In the genomic region with DNA sequence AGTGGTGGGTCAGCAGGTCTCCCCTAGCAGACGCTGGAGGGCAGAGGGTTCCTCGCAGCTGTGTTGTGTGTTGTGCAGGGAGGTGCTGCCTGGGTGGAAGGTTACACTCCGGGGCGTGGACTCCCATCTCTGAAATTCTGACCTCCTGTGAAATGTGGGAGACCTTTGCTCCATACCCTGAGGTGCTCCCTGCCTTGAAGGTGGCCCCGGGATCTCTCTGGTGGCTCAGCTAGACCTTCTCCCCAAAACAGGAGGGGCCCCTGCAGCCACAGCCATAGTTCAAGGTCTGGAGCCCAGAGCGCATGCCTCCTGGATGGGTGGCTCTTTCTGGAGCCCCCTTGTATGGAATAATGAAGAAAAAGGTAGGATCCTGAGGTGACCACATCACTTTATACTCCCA, we compare ENCODE assay signal across 17 cellular contexts.
A peak's percentile ranks its signal among the peaks of the same experiment; 100 is the strongest.
DNase-seq lines count a peak whose midpoint lies in the region; ATAC-seq and TF ChIP-seq lines count a peak whose summit lies in the region.
"Had no signal": no experiment of that assay in that cellular context is flagged by ENCODE, and none has a peak within 500 bp of the region (broad histone marks: within the 10 kb centered on the region; RNA-seq: fewer than 3 reads in every experiment).

No MANE protein-coding gene starts in this region.

- no peaks in the 10 kb centered on the region for H3F3A ChIP-seq in neural progenitor cell (ENCODE audit: low read depth)

- no peak overlapping the region for H3K4me2 ChIP-seq in neural progenitor cell
- H3K4me2 ChIP-seq: GM23338 had no signal

- H3K27me3 ChIP-seq in WERI-Rb-1 (ENCODE audit: insufficient read depth, low read depth, severe bottlenecking) (peaks cover 98% of the 10 kb centered on the region), neural progenitor cell (no peaks in the 10 kb centered on the region), stomach (peaks cover 0 to 76% (median 4%) of the 10 kb centered on the region in 3 donors)

- 68 to 87% (median 74%) methylated on average over 1 to 6 of the region's 6 CpGs for WGBS in stomach, 5 donors

- H3K36me3 ChIP-seq in WERI-Rb-1 = no peaks in the 10 kb centered on the region
- no peaks in the 10 kb centered on the region for H3K36me3 ChIP-seq in neural progenitor cell
- no peaks in the 10 kb centered on the region for H3K36me3 ChIP-seq in stomach

- H3K4me1 Mint-ChIP-seq in chondrocyte (ENCODE audit: low read depth) = no peaks in the 10 kb centered on the region
- H3K4me1 Mint-ChIP-seq in neural progenitor cell = peaks cover 45% of the 10 kb centered on the region
- H3K4me1 Mint-ChIP-seq in T-cell = no peaks in the 10 kb centered on the region
- H3K4me1 Mint-ChIP-seq: CD4-positive, alpha-beta memory T cell; GM23338 had no signal

- H3K36me3 Mint-ChIP-seq in chondrocyte (ENCODE audit: low read depth) (no peaks in the 10 kb centered on the region), neural progenitor cell (no peaks in the 10 kb centered on the region), T-cell (no peaks in the 10 kb centered on the region)
- H3K36me3 Mint-ChIP-seq: CD4-positive, alpha-beta memory T cell had no signal

- H4K20me1 ChIP-seq in neural progenitor cell (ENCODE audit: low read depth) = no peaks in the 10 kb centered on the region

- TF ChIP-seq POLR2A in stomach (IDR thresholded peaks at IDR 0.05) = no peak

- H3K4me3 Mint-ChIP-seq in chondrocyte (ENCODE audit: unreplicated experiment) (no peak overlapping the region), neural progenitor cell (no peak overlapping the region), T-cell (no peak overlapping the region)
- H3K4me3 Mint-ChIP-seq: CD4-positive, alpha-beta memory T cell; GM23338; H9 had no signal

- DNase-seq in WERI-Rb-1 (peak; percentile 3), chondrocyte (ENCODE audit: low spot score) (peak; percentile 42), neural progenitor cell (ENCODE audit: low spot score) (no peak), stomach (peak; percentile 8), T-cell (no peak), iPS-NIHi11 (ENCODE audit: low spot score) (no peak)
- DNase-seq: C1 segment of cervical spinal cord; Calu3; CD4-positive, alpha-beta memory T cell; COR-L47; DMS153; DND-41; H9 had no signal

- intact Hi-C loops in stomach (cut with DNase I; ENCODE audit: low total_unique reads) = no loop called here

- H3K9me3 Mint-ChIP-seq in chondrocyte (ENCODE audit: low read depth) = no peaks in the 10 kb centered on the region
- no peaks in the 10 kb centered on the region for H3K9me3 Mint-ChIP-seq in neural progenitor cell
- no peaks in the 10 kb centered on the region for H3K9me3 Mint-ChIP-seq in T-cell
- H3K9me3 Mint-ChIP-seq: CD4-positive, alpha-beta memory T cell; GM23338; H9 had no signal

- no peak for ATAC-seq in GM21723 (IDR thresholded peaks at IDR 0.05; ENCODE audit: unreplicated experiment)
- no peak for ATAC-seq in T-cell (replicated peaks in 1 of 4)
- ATAC-seq in HG03135 (IDR thresholded peaks at IDR 0.05; ENCODE audit: unreplicated experiment) = no peak
- ATAC-seq: GM23338, HCT116 had no signal

- H3K79me2 ChIP-seq in neural progenitor cell (ENCODE audit: low read depth) = no peaks in the 10 kb centered on the region

- CTCF ChIA-PET in T-cell (lab: Charles Lee) = no interaction called here

- peaks cover 30% of the 10 kb centered on the region for H3K27me3 Mint-ChIP-seq in chondrocyte (ENCODE audit: low read depth)
- peaks cover 13% of the 10 kb centered on the region for H3K27me3 Mint-ChIP-seq in neural progenitor cell (ENCODE audit: insufficient read depth, low read depth)
- H3K27me3 Mint-ChIP-seq in T-cell = peaks cover 8 to 14% of the 10 kb centered on the region in 2 donors

- H3K27ac ChIP-seq in WERI-Rb-1 = no peak overlapping the region
- no peak overlapping the region for H3K27ac ChIP-seq in neural progenitor cell
- no peak overlapping the region for H3K27ac ChIP-seq in stomach

- H3K9me3 ChIP-seq in WERI-Rb-1 (ENCODE audit: severe bottlenecking) (no peaks in the 10 kb centered on the region), neural progenitor cell (ENCODE audit: low read depth) (no peaks in the 10 kb centered on the region), stomach (no peaks in the 10 kb centered on the region)

- TF ChIP-seq CTCF in WERI-Rb-1 (IDR thresholded peaks at IDR 0.05; ENCODE audit: low read depth, low read length) = no peak
- no peak for TF ChIP-seq CTCF in chondrocyte (IDR thresholded peaks at IDR 0.05)
- no peak for TF ChIP-seq CTCF in neural progenitor cell (IDR thresholded peaks at IDR 0.05)
- TF ChIP-seq CTCF in stomach (IDR thresholded peaks at IDR 0.05) = no peak

- POLR2A ChIA-PET in T-cell (lab: Charles Lee) = no interaction called here

- no peak overlapping the region for H3K9ac ChIP-seq in neural progenitor cell

- H3K27ac Mint-ChIP-seq in chondrocyte (ENCODE audit: unreplicated experiment) (no peak overlapping the region), neural progenitor cell (peak overlapping the region; percentile 85), T-cell (no peak overlapping the region)
- H3K27ac Mint-ChIP-seq: CD4-positive, alpha-beta memory T cell; GM23338; H9 had no signal

- TF ChIP-seq EP300 in stomach (IDR thresholded peaks at IDR 0.05) = no peak

- H3K4me3 ChIP-seq in WERI-Rb-1 (ENCODE audit: low read depth, low read length) = no peak overlapping the region
- H3K4me3 ChIP-seq in neural progenitor cell = no peak overlapping the region
- no peak overlapping the region for H3K4me3 ChIP-seq in stomach
- H3K4me3 ChIP-seq: GM23338 had no signal

- peaks cover 10% of the 10 kb centered on the region for H3K4me1 ChIP-seq in neural progenitor cell
- H3K4me1 ChIP-seq in stomach = no peaks in the 10 kb centered on the region

- no peak overlapping the region for H2AFZ ChIP-seq in neural progenitor cell (replicated peaks)
- H2AFZ ChIP-seq: GM23338 had no signal

Comparison
In these comparisons a context has a peak if more than half of its experiments do, and no peak if none do; other contexts are left out.
1. DNase-seq: peak in WERI-Rb-1 (single experiment), chondrocyte (single experiment) and stomach (single experiment); none in neural progenitor cell (single experiment), T-cell (0 of 34) and iPS-NIHi11 (single experiment).